ENCODE assay signal across 21 cellular contexts in genomic region chr11:84763931-84764330, GRCh38.
"Had no signal": no experiment of that assay in that cellular context is flagged by ENCODE, and none has a peak within 500 bp of the region (broad histone marks: within the 10 kb centered on the region; RNA-seq: fewer than 3 reads in every experiment).

No MANE protein-coding gene starts in this region.

- H3K4me1 ChIP-seq: esophagus muscularis mucosa, foreskin keratinocyte, gastroesophageal sphincter, heart left ventricle, left lung, lower lobe of right lung had no signal

- H3K36me3 ChIP-seq: esophagus muscularis mucosa, gastroesophageal sphincter, heart left ventricle, left lung, lower lobe of right lung had no signal

- ATAC-seq: foreskin keratinocyte; gastroesophageal sphincter; heart left ventricle; left lung; left ventricle myocardium superior; lower lobe of right lung; naive thymus-derived CD4-positive, alpha-beta T cell; natural killer cell had no signal

- DNase-seq: dermis blood vessel endothelial cell; dorsolateral prefrontal cortex; effector CD4-positive, alpha-beta T cell; effector memory CD4-positive, alpha-beta T cell; foreskin keratinocyte; heart left ventricle; hypothalamus; immature natural killer cell; islet precursor cell; kidney; kidney glomerular epithelial cell; left lung; left ventricle myocardium superior; lower lobe of right lung; mesenchymal stem cell; naive thymus-derived CD4-positive, alpha-beta T cell; natural killer cell had no signal

- H3K4me3 ChIP-seq: coronary artery, dorsolateral prefrontal cortex, esophagus muscularis mucosa, gastroesophageal sphincter, heart left ventricle, hepatocyte, left lung, lower lobe of right lung had no signal
